31 cellular contexts compared by ENCODE assay signal in genomic region chr1:116708255-116708900, GRCh38. TPM values are rescaled to one million over a fixed set of nuclear protein-coding genes. Genes with fewer than 3 reads are reported as not detected.
A peak's percentile ranks its signal among the peaks of the same experiment; 100 is the strongest.
DNase-seq lines count a peak whose midpoint lies in the region; ATAC-seq and TF ChIP-seq lines count a peak whose summit lies in the region.
"Had no signal": no experiment of that assay in that cellular context is flagged by ENCODE, and none has a peak within 500 bp of the region (broad histone marks: within the 10 kb centered on the region; RNA-seq: fewer than 3 reads in every experiment).

No MANE protein-coding gene starts in this region.

- in situ Hi-C loops in G401 (cut with HindIII; ENCODE audit: low sequenced_read_pairs): no loop called here

- WGBS in psoas muscle, 3 donors: 51 to 72% (median 54%) methylated on average over 6 of the region's 6 CpGs

- no peaks in the 10 kb centered on the region for H3K9me3 ChIP-seq in BE2C
- H3K9me3 ChIP-seq in psoas muscle: no peaks in the 10 kb centered on the region
- H3K9me3 ChIP-seq: BLaER1, gastroesophageal sphincter, lower lobe of right lung, MG63, tibial nerve had no signal

- TF ChIP-seq CTCF in BE2C (IDR thresholded peaks at IDR 0.05; ENCODE audit: low read depth, low read length) (no peak), glutamatergic neuron (IDR thresholded peaks at IDR 0.05; ENCODE audit: partially characterized antibody, unreplicated experiment) (no peak), psoas muscle (IDR thresholded peaks at IDR 0.05) (no peak)

- peaks cover 47% of the 10 kb centered on the region for H3K4me1 Mint-ChIP-seq in glutamatergic neuron (ENCODE audit: low read depth, unreplicated experiment)

- H3K27ac Mint-ChIP-seq in glutamatergic neuron (ENCODE audit: unreplicated experiment): peak overlapping the region; percentile 23
- H3K27ac Mint-ChIP-seq: activated CD4-positive, alpha-beta memory T cell treated with anti-CD3 and anti-CD28 coated beads, Interleukin-2, amount 10 ng/mL, durations not matched to agents 7 days and 5 days; activated naive CD4-positive, alpha-beta T cell treated with anti-CD3 and anti-CD28 coated beads, Interleukin-2, amount 50 U/mL, for 24 hours; activated T-helper 2 cell treated with anti-CD3 and anti-CD28 coated beads, Interferon-gamma antibody, Interleukin-2, Interleukin-4, amounts not matched to agents 10 μg/mL and 5 μg/mL and 100 μg/mL, durations not matched to agents 14 hours and 24 hours and 36 hours had no signal

- no peak overlapping the region for H3K27ac ChIP-seq in psoas muscle
- H3K27ac ChIP-seq: BLaER1, brain microvascular endothelial cell, gastroesophageal sphincter, tibial nerve had no signal

- H3K27me3 ChIP-seq in BE2C (no peaks in the 10 kb centered on the region), psoas muscle (ENCODE audit: insufficient read depth in 3 of 3, low read length in 2 of 3) (peaks cover 0 to 6% (median 0%) of the 10 kb centered on the region in 3 donors)
- H3K27me3 ChIP-seq: BLaER1, brain microvascular endothelial cell, gastroesophageal sphincter, MG63, tibial nerve had no signal

- H3K4me3 ChIP-seq in BE2C (ENCODE audit: low read depth, low read length) (no peak overlapping the region), psoas muscle (no peak overlapping the region)
- H3K4me3 ChIP-seq: BLaER1, gastroesophageal sphincter, lower lobe of right lung, MG63, tibial nerve had no signal

- peaks cover 9% of the 10 kb centered on the region for H3K9me3 Mint-ChIP-seq in glutamatergic neuron (ENCODE audit: unreplicated experiment)
- H3K9me3 Mint-ChIP-seq: activated naive CD4-positive, alpha-beta T cell treated with anti-CD3 and anti-CD28 coated beads, Interleukin-2, amount 50 U/mL, for 24 hours had no signal

- intact Hi-C loops in psoas muscle (cut with DNase I): no loop called here

- peaks cover 7% of the 10 kb centered on the region for H3K27me3 Mint-ChIP-seq in glutamatergic neuron (ENCODE audit: unreplicated experiment)

- no peaks in the 10 kb centered on the region for H3K36me3 ChIP-seq in BE2C
- H3K36me3 ChIP-seq in psoas muscle (ENCODE audit: insufficient read depth in 1 of 2, low read depth in 1 of 2): no peaks in the 10 kb centered on the region
- H3K36me3 ChIP-seq: BLaER1, brain microvascular endothelial cell, gastroesophageal sphincter, lower lobe of right lung, MG63, tibial nerve had no signal

- H3K4me1 ChIP-seq in BE2C (peaks cover 19% of the 10 kb centered on the region), psoas muscle (no peaks in the 10 kb centered on the region)
- H3K4me1 ChIP-seq: BLaER1, tibial nerve had no signal

- H3K4me3 Mint-ChIP-seq in glutamatergic neuron (ENCODE audit: unreplicated experiment): no peak overlapping the region
- H3K4me3 Mint-ChIP-seq: activated CD4-positive, alpha-beta memory T cell treated with anti-CD3 and anti-CD28 coated beads, Interleukin-2, amount 10 ng/mL, durations not matched to agents 7 days and 5 days; activated naive CD4-positive, alpha-beta T cell treated with anti-CD3 and anti-CD28 coated beads, Interleukin-2, amount 50 U/mL, for 24 hours; naive thymus-derived CD8-positive, alpha-beta T cell had no signal

- no peaks in the 10 kb centered on the region for H3K36me3 Mint-ChIP-seq in glutamatergic neuron (ENCODE audit: unreplicated experiment)

- DNase-seq in BE2C: peak; percentile 89
- peak; percentile 5 for DNase-seq in G401 (ENCODE audit: low spot score)
- DNase-seq in SK-N-DZ (ENCODE audit: low spot score): peak; percentile 44
- DNase-seq in glutamatergic neuron: peak; percentile 52
- no peak for DNase-seq in NCI-H526 treated with DMSO at 0.1 percent for 48 hours (lab: John Stamatoyannopoulos, UW)
- DNase-seq in stimulated activated CD4-positive, alpha-beta T cell treated with anti-CD3 and anti-CD28 coated beads, Interleukin-2, amount 100 ng/mL, for 24 hours: no peak
- DNase-seq in COR-L47 (lab: John Stamatoyannopoulos, UW): no peak
- no peak for DNase-seq in psoas muscle
- DNase-seq: activated CD4-positive, alpha-beta memory T cell treated with anti-CD3 and anti-CD28 coated beads, Interleukin-2, amount 10 ng/mL, durations not matched to agents 7 days and 5 days; amniotic stem cell; brain microvascular endothelial cell; DMS79; hippocampal formation; KBM-7; lower lobe of right lung; MG63; midbrain; naive thymus-derived CD8-positive, alpha-beta T cell; NCI-H1105; NCI-H2029; NCI-H526; RPMI8226; stimulated activated CD4-positive, alpha-beta T cell treated with anti-CD3 and anti-CD28 coated beads, Interleukin-4, amount 100 ng/mL, for 4 hours; T-helper 2 cell had no signal

- no peak for ATAC-seq in psoas muscle
- ATAC-seq: activated CD4-positive, CD25-positive, alpha-beta regulatory T cell treated with anti-CD3 and anti-CD28 coated beads, Interleukin-2, amount 50 U/mL, for 24 hours; gastroesophageal sphincter; lower lobe of right lung; naive thymus-derived CD8-positive, alpha-beta T cell had no signal

RNA-seq across cellular contexts. Expression of gene IGSF3, which starts 40.8 kb away (rescaled TPM):
- polyA plus RNA-seq in BE2C (2012; ENCODE audit: insufficient read depth, insufficient read length, low read depth): 91.6 TPM
- total RNA-seq in G401 (2014; rRNA removed; shearing (Covaris generic)): 7.2 and 8.5 TPM in 2 replicates
- polyA plus RNA-seq in SK-N-DZ (2014; cell fraction: cytosol; rRNA removed): 40.4 and 43.8 TPM in 2 replicates
- 32.5 and 37.6 TPM in 2 replicates for polyA plus RNA-seq in SK-N-DZ (2014; cell fraction: nucleus; rRNA removed)
- total RNA-seq in glutamatergic neuron (ENCODE audit: unreplicated experiment) (110 TPM), psoas muscle (1 to 10 TPM in 1 of 4 donors, under 1 TPM in 3; 0.40 to 1.2 (median 0.64) TPM)
- polyA plus RNA-seq in psoas muscle: under 1 TPM; 0.34 to 0.52 (median 0.49) TPM
- polyA plus RNA-seq: naive thymus-derived CD8-positive, alpha-beta T cell had no signal

RNA-seq across cellular contexts. Expression of gene CD2, which starts 45.9 kb away (rescaled TPM):
- polyA plus RNA-seq in BE2C (2012; ENCODE audit: insufficient read depth, insufficient read length, low read depth): not detected
- not detected in 2 replicates for total RNA-seq in G401 (2014; rRNA removed; shearing (Covaris generic))
- not detected in 2 replicates for polyA plus RNA-seq in SK-N-DZ (2014; cell fraction: cytosol; rRNA removed)
- polyA plus RNA-seq in SK-N-DZ (2014; cell fraction: nucleus; rRNA removed): not detected in 2 replicates
- total RNA-seq in glutamatergic neuron (ENCODE audit: unreplicated experiment) (not detected), psoas muscle (under 1 TPM; 0.42 to 0.62 (median 0.53) TPM)
- under 1 TPM; 0.21 to 0.35 (median 0.21) TPM for polyA plus RNA-seq in psoas muscle
- total RNA-seq: pulmonary artery endothelial cell had no signal

Comparison
In these comparisons a context has a peak if more than half of its experiments do, and no peak if none do; other contexts are left out.
1. DNase-seq: peak in BE2C (single experiment), G401 (single experiment), SK-N-DZ (single experiment) and glutamatergic neuron (single experiment); none in NCI-H526 treated with DMSO at 0.1 percent for 48 hours (single experiment), stimulated activated CD4-positive, alpha-beta T cell treated with anti-CD3 and anti-CD28 coated beads, Interleukin-2, amount 100 ng/mL, for 24 hours (0 of 2), COR-L47 (single experiment) and psoas muscle (0 of 2).
2. RNA of gene IGSF3, which starts 40.8 kb away (total RNA-seq): 110 TPM in glutamatergic neuron (single experiment); 7.2 to 8.5 TPM in G401 and 0.40 to 1.2 TPM in psoas muscle; every median in the first group is over 10 times any median in the second.